ENCODE assay signal across 10 cellular contexts in the genomic region with DNA sequence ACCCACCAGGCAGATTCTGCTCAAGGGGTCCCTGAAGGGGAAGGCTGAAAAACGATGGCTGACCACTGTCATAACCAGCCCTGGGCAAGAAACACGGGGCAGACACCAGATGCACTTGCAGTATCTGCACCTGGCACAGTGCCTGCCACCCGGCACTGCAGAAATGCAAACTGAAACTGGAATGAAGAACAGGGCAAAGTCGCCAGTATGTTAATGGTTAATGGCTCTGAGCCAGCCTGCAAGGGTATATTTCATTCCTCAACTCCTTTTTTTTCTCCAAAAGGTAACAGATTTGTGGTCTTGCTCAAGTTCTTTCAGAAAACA. TPM values are rescaled to one million over a fixed set of nuclear protein-coding genes. Genes with fewer than 3 reads are reported as not detected.
DNase-seq lines count a peak whose midpoint lies in the region; TF ChIP-seq lines count a peak whose summit lies in the region.
"Had no signal": no experiment of that assay in that cellular context is flagged by ENCODE, and none has a peak within 500 bp of the region (broad histone marks: within the 10 kb centered on the region; RNA-seq: fewer than 3 reads in every experiment).

No MANE protein-coding gene starts in this region.

- H3K27me3 ChIP-seq in breast epithelium = no peaks in the 10 kb centered on the region
- no peaks in the 10 kb centered on the region for H3K27me3 ChIP-seq in esophagus (ENCODE audit: control insufficient read depth in 1 of 2, insufficient read depth in 2 of 2, low read length in 2 of 2)
- H3K27me3 ChIP-seq in prostate gland (replicated peaks; ENCODE audit: insufficient read depth) = no peaks in the 10 kb centered on the region

- no TSS peak for BruUV-seq in MCF 10A (replicated peaks; lab: Mats Ljungman, UMichigan)

- no peaks in the 10 kb centered on the region for H3K27me3 Mint-ChIP-seq in MCF 10A (ENCODE audit: insufficient read depth, unreplicated experiment)
- H3K27me3 Mint-ChIP-seq in type B pancreatic cell = no peaks in the 10 kb centered on the region
- H3K27me3 Mint-ChIP-seq in chondrocyte (ENCODE audit: low read depth) = no peaks in the 10 kb centered on the region

- POLR2A ChIA-PET in MCF 10A (lab: Yijun Ruan, JAX) = no interaction called here

- H3K4me3 ChIP-seq in breast epithelium = peak overlapping the region in 2 of 3 donors; percentile 6 to 36
- H3K4me3 ChIP-seq in esophagus (ENCODE audit: low read depth in 1 of 2, low read length in 2 of 2) = peak overlapping the region in 1 of 2 donors; percentile 1
- H3K4me3 ChIP-seq in prostate gland = no peak overlapping the region

- intact Hi-C loops in breast epithelium (cut with DNase I; ENCODE audit: low total_unique reads) (no loop called here), MCF 10A (cut with micrococcal nuclease) (no loop called here), prostate gland (cut with DNase I) (no loop called here)

- H3K9me3 ChIP-seq in breast epithelium = no peaks in the 10 kb centered on the region
- no peaks in the 10 kb centered on the region for H3K9me3 ChIP-seq in esophagus (ENCODE audit: control insufficient read depth in 2 of 2, insufficient read depth in 1 of 2, low read depth in 1 of 2, low read length in 1 of 2)
- no peaks in the 10 kb centered on the region for H3K9me3 ChIP-seq in prostate gland

- H3K4me1 ChIP-seq in breast epithelium (peaks cover 0 to 5% of the 10 kb centered on the region in 2 donors), esophagus (ENCODE audit: control insufficient read depth in 2 of 2, insufficient read depth in 2 of 2, low read length in 1 of 2) (peaks cover 7 to 31% of the 10 kb centered on the region in 2 donors), prostate gland (replicated peaks) (peaks cover 20% of the 10 kb centered on the region)

- CTCF ChIA-PET in MCF 10A (lab: Yijun Ruan, JAX) = no interaction called here

- TF ChIP-seq POLR2A in breast epithelium (IDR thresholded peaks at IDR 0.05) = no peak
- TF ChIP-seq POLR2A in prostate gland (IDR thresholded peaks at IDR 0.05) = no peak

- H3K27ac Mint-ChIP-seq in MCF 10A (ENCODE audit: low read depth, unreplicated experiment) (no peak overlapping the region), type B pancreatic cell (peak overlapping the region; percentile 96), chondrocyte (ENCODE audit: unreplicated experiment) (no peak overlapping the region)

- H3K4me3 Mint-ChIP-seq in MCF 10A (ENCODE audit: unreplicated experiment) (no peak overlapping the region), type B pancreatic cell (peak overlapping the region; percentile 78), chondrocyte (ENCODE audit: unreplicated experiment) (no peak overlapping the region)

- H3K27ac ChIP-seq in breast epithelium = peak overlapping the region in 1 of 2 donors; percentile 14
- H3K27ac ChIP-seq in esophagus (ENCODE audit: low read depth in 2 of 2, low read length in 1 of 2) = peak overlapping the region; percentile 85 to 88
- peak overlapping the region in 1 of 2 donors; percentile 44 for H3K27ac ChIP-seq in prostate gland

- no peaks in the 10 kb centered on the region for H3K36me3 ChIP-seq in breast epithelium
- peaks cover 0 to 16% of the 10 kb centered on the region in 2 donors for H3K36me3 ChIP-seq in esophagus (ENCODE audit: control insufficient read depth in 2 of 2, insufficient read depth in 2 of 2, low read length in 1 of 2)
- no peaks in the 10 kb centered on the region for H3K36me3 ChIP-seq in prostate gland

- 31 to 41% methylated on average over 4 of the region's 4 CpGs for WGBS in esophagus, 2 donors
- 28% methylated on average over 4 of the region's 4 CpGs for WGBS in prostate gland

- H3K4me1 Mint-ChIP-seq in MCF 10A (ENCODE audit: insufficient read depth, unreplicated experiment) = no peaks in the 10 kb centered on the region
- H3K4me1 Mint-ChIP-seq in type B pancreatic cell (ENCODE audit: unreplicated experiment) = peaks cover 22% of the 10 kb centered on the region
- H3K4me1 Mint-ChIP-seq in chondrocyte (ENCODE audit: low read depth) = peaks cover 17% of the 10 kb centered on the region

- DNase-seq in breast epithelium (ENCODE audit: low spot score in 2 of 2) (no peak), MCF 10A (ENCODE audit: unreplicated experiment) (no peak), NCI-H2107 (lab: John Stamatoyannopoulos, UW) (peak; percentile 65), type B pancreatic cell (ENCODE audit: extremely low spot score, unreplicated experiment) (no peak), prostate gland (ENCODE audit: low spot score) (no peak), chondrocyte (ENCODE audit: low spot score) (no peak)
- no peak for DNase-seq in activated CD8-positive, alpha-beta memory T cell treated with anti-CD3 and anti-CD28 coated beads, Interleukin-2, amount 50 U/mL, for 48 hours
- DNase-seq: activated CD4-positive, alpha-beta T cell treated with anti-CD3 and anti-CD28 coated beads, Interleukin-2, amount 50 U/mL, for 48 hours; HCEC 1CT had no signal

- no peak for TF ChIP-seq CTCF in breast epithelium (IDR thresholded peaks at IDR 0.05)
- TF ChIP-seq CTCF in MCF 10A (IDR thresholded peaks at IDR 0.05; ENCODE audit: unreplicated experiment) = no peak
- no peak for TF ChIP-seq CTCF in type B pancreatic cell (conservative IDR thresholded peaks at IDR 0.05)
- no peak for TF ChIP-seq CTCF in prostate gland (IDR thresholded peaks at IDR 0.05)
- TF ChIP-seq CTCF in chondrocyte (IDR thresholded peaks at IDR 0.05) = no peak

- H3K9me3 Mint-ChIP-seq in MCF 10A (ENCODE audit: unreplicated experiment) (no peaks in the 10 kb centered on the region), type B pancreatic cell (no peaks in the 10 kb centered on the region), chondrocyte (ENCODE audit: low read depth) (no peaks in the 10 kb centered on the region)

- H3K36me3 Mint-ChIP-seq in MCF 10A (ENCODE audit: insufficient read depth, unreplicated experiment) (peaks cover 45% of the 10 kb centered on the region), type B pancreatic cell (peaks cover 29% of the 10 kb centered on the region), chondrocyte (ENCODE audit: low read depth) (peaks cover 18% of the 10 kb centered on the region)

RNA-seq across cellular contexts. Expression of a gene that starts 31.6 kb away (rescaled TPM):
- 10 to 100 TPM; 50.5 to 64.1 (median 51.7) TPM for total RNA-seq in breast epithelium
- 116 and 125 TPM in 2 replicates for total RNA-seq in MCF 10A (2022)
- 10 to 100 TPM; 52.2 to 66.8 TPM for polyA plus RNA-seq in esophagus
- 97.0 and 147 TPM in 2 replicates for total RNA-seq in type B pancreatic cell (ENCODE audit: low replicate concordance)
- 10 to 100 TPM; 73.2 to 79.0 TPM for total RNA-seq in prostate gland
- total RNA-seq in chondrocyte = 78.2 to 94.1 TPM (median 83.8 TPM) in 3 replicates

Comparison
In these comparisons a context has a peak if more than half of its experiments do, and no peak if none do; other contexts are left out.
1. H3K4me3 ChIP-seq: peak in breast epithelium (2 of 3); none in prostate gland (0 of 2).